18 cellular contexts compared by ENCODE assay signal in genomic region chr7:101932053-101932452, GRCh38.
"Had no signal": no experiment of that assay in that cellular context is flagged by ENCODE, and none has a peak within 500 bp of the region (broad histone marks: within the 10 kb centered on the region; RNA-seq: fewer than 3 reads in every experiment).

No MANE protein-coding gene starts in this region.

- H3K4me2 ChIP-seq: smooth muscle cell had no signal

- H3K9me3 ChIP-seq: gastroesophageal sphincter, pancreas had no signal

- H3K27ac Mint-ChIP-seq: activated CD8-positive, alpha-beta T cell treated with anti-CD3 and anti-CD28 coated beads for 36 hours; activated naive CD4-positive, alpha-beta T cell treated with anti-CD3 and anti-CD28 coated beads for 36 hours had no signal

- DNase-seq: activated CD4-positive, alpha-beta T cell treated with anti-CD3 and anti-CD28 coated beads for 4 hours; activated CD8-positive, alpha-beta memory T cell treated with anti-CD3 and anti-CD28 coated beads, Interleukin-2, amount 50 U/mL, for 4 hours; activated CD8-positive, alpha-beta T cell treated with anti-CD3 and anti-CD28 coated beads for 36 hours; activated naive CD4-positive, alpha-beta T cell treated with anti-CD3 and anti-CD28 coated beads for 36 hours; caudate nucleus; cortex of kidney; effector CD8-positive, alpha-beta T cell; left ventricle myocardium superior; mesenchymal stem cell; retina; stimulated activated naive B cell treated with anti-CD40 and anti-IgM and Interleukin-4, amounts not matched to agents 10 μg/mL and 1 μg/mL and 100 μg/mL, for 72 hours; T-helper 1 cell; trophoblast cell; WERI-Rb-1 had no signal

- H3K27ac ChIP-seq: epithelial cell of prostate, gastroesophageal sphincter, pancreas, WERI-Rb-1 had no signal

- H3K27me3 ChIP-seq: gastroesophageal sphincter, pancreas had no signal

- H3K27me3 Mint-ChIP-seq: activated CD8-positive, alpha-beta T cell treated with anti-CD3 and anti-CD28 coated beads for 36 hours; stimulated activated naive B cell treated with anti-CD40 and anti-IgM and Interleukin-4, amounts not matched to agents 10 μg/mL and 1 μg/mL and 100 μg/mL, for 72 hours had no signal

- ATAC-seq: activated CD8-positive, alpha-beta T cell treated with anti-CD3 and anti-CD28 coated beads for 36 hours; gastroesophageal sphincter; left ventricle myocardium superior; stimulated activated naive B cell treated with anti-CD40 and anti-IgM and Interleukin-4, amounts not matched to agents 10 μg/mL and 1 μg/mL and 100 μg/mL, for 72 hours had no signal

- H3K4me3 Mint-ChIP-seq: activated CD8-positive, alpha-beta T cell treated with anti-CD3 and anti-CD28 coated beads for 36 hours; activated naive CD4-positive, alpha-beta T cell treated with anti-CD3 and anti-CD28 coated beads for 36 hours; stimulated activated naive B cell treated with anti-CD40 and anti-IgM and Interleukin-4, amounts not matched to agents 10 μg/mL and 1 μg/mL and 100 μg/mL, for 72 hours had no signal

- H3K9me3 Mint-ChIP-seq: activated CD8-positive, alpha-beta T cell treated with anti-CD3 and anti-CD28 coated beads for 36 hours; activated naive CD4-positive, alpha-beta T cell treated with anti-CD3 and anti-CD28 coated beads for 36 hours had no signal

- H3K4me3 ChIP-seq: gastroesophageal sphincter, pancreas, smooth muscle cell had no signal

- H3K36me3 ChIP-seq: gastroesophageal sphincter, pancreas, WERI-Rb-1 had no signal
